15 cellular contexts compared by ENCODE assay signal in genomic region chr3:149784064-149784704, GRCh38. TPM values are rescaled to one million over a fixed set of nuclear protein-coding genes. Genes with fewer than 3 reads are reported as not detected.
DNase-seq lines count a peak whose midpoint lies in the region; ATAC-seq and TF ChIP-seq lines count a peak whose summit lies in the region.
"Had no signal": no experiment of that assay in that cellular context is flagged by ENCODE, and none has a peak within 500 bp of the region (broad histone marks: within the 10 kb centered on the region; RNA-seq: fewer than 3 reads in every experiment).

No MANE protein-coding gene starts in this region.

- H3K79me2 ChIP-seq in GM23338 (replicated peaks; ENCODE audit: insufficient read depth), result no peaks in the 10 kb centered on the region

- H3K36me3 Mint-ChIP-seq in GM23338 (ENCODE audit: low read depth) (no peaks in the 10 kb centered on the region), WTC11 (no peaks in the 10 kb centered on the region)
- no peaks in the 10 kb centered on the region for H3K36me3 Mint-ChIP-seq in T-helper 2 cell treated with Interferon-gamma antibody and Interleukin-4, amounts not matched to agents 5 μg/mL and 100 μg/mL, for 36 hours (ENCODE audit: low read depth)

- POLR2A ChIA-PET in WTC11 (lab: Charles Lee), result no interaction called here

- H3K9me3 Mint-ChIP-seq in GM23338 (no peaks in the 10 kb centered on the region), WTC11 (no peaks in the 10 kb centered on the region)
- H3K9me3 Mint-ChIP-seq in T-helper 2 cell treated with Interferon-gamma antibody and Interleukin-4, amounts not matched to agents 5 μg/mL and 100 μg/mL, for 36 hours, result no peaks in the 10 kb centered on the region
- H3K9me3 Mint-ChIP-seq: activated T-cell treated with anti-CD3 and anti-CD28 coated beads, Interleukin-2, amount 50 U/mL, for 4 hours had no signal

- H3K4me2 ChIP-seq in GM23338, result no peak overlapping the region

- H3K4me3 ChIP-seq in GM23338, result no peak overlapping the region
- H3K4me3 ChIP-seq in tibial artery, result no peak overlapping the region
- H3K4me3 ChIP-seq: cardiac muscle cell, K562 had no signal

- H3K4me1 Mint-ChIP-seq in GM23338, result peaks cover 3% of the 10 kb centered on the region; the same call in 1 of the 3 replicates
- H3K4me1 Mint-ChIP-seq in WTC11, result peaks cover 4% of the 10 kb centered on the region; the same call in 1 of the 2 replicates
- peaks cover 3% of the 10 kb centered on the region for H3K4me1 Mint-ChIP-seq in T-helper 2 cell treated with Interferon-gamma antibody and Interleukin-4, amounts not matched to agents 5 μg/mL and 100 μg/mL, for 36 hours (ENCODE audit: low read depth)

- H3K27ac ChIP-seq in GM23338 (ENCODE audit: low read depth), result no peak overlapping the region
- H3K27ac ChIP-seq in tibial artery, result peak overlapping the region; percentile 14 to 56
- H3K27ac ChIP-seq: cardiac muscle cell, WERI-Rb-1 had no signal

- intact Hi-C loops in tibial artery (cut with DNase I; ENCODE audit: low total_unique reads), result no loop called here
- intact Hi-C loops in Right ventricle myocardium superior (cut with DNase I), result no loop called here

- H3K36me3 ChIP-seq in GM23338 (ENCODE audit: insufficient read depth) (no peaks in the 10 kb centered on the region), tibial artery (no peaks in the 10 kb centered on the region)
- H3K36me3 ChIP-seq: cardiac muscle cell, WERI-Rb-1 had no signal

- no peak; the same call in 1 of the 3 replicates for ATAC-seq in GM23338
- ATAC-seq in WTC11, result peak; percentile 73
- no peak for ATAC-seq in Right ventricle myocardium superior (ENCODE audit: poor library complexity)
- ATAC-seq: activated T-cell treated with anti-CD3 and anti-CD28 coated beads, Interleukin-2, amount 50 U/mL, for 4 hours; K562 had no signal

- no peak overlapping the region for H3K4me3 Mint-ChIP-seq in GM23338
- no peak overlapping the region for H3K4me3 Mint-ChIP-seq in WTC11
- no peak overlapping the region for H3K4me3 Mint-ChIP-seq in T-helper 2 cell treated with Interferon-gamma antibody and Interleukin-4, amounts not matched to agents 5 μg/mL and 100 μg/mL, for 36 hours
- H3K4me3 Mint-ChIP-seq: activated T-cell treated with anti-CD3 and anti-CD28 coated beads, Interleukin-2, amount 50 U/mL, for 4 hours had no signal

- peak overlapping the region; percentile 7; the same call in 1 of the 2 replicates for H2AFZ ChIP-seq in GM23338

- H3K9me3 ChIP-seq in tibial artery, result no peaks in the 10 kb centered on the region

- H3K4me1 ChIP-seq in GM23338 (ENCODE audit: insufficient read depth) (no peaks in the 10 kb centered on the region), tibial artery (peaks cover 0 to 14% (median 8%) of the 10 kb centered on the region in 4 donors)

- H3F3A ChIP-seq in GM23338 (replicated peaks; ENCODE audit: low read depth), result no peaks in the 10 kb centered on the region

- H3K27me3 ChIP-seq in GM23338 (ENCODE audit: insufficient read depth) (no peaks in the 10 kb centered on the region), tibial artery (no peaks in the 10 kb centered on the region)
- H3K27me3 ChIP-seq: cardiac muscle cell had no signal

- CTCF ChIA-PET in WTC11 (lab: Charles Lee), result interaction anchor here (1.3 kb wide), 1 partner anchor 13 kb away, joined by 3 read pairs; no protein-coding TSS in a partner anchor

- TF ChIP-seq CTCF in GM23338 (conservative IDR thresholded peaks at IDR 0.05; ENCODE audit: low read depth in 2 of 2) (no peak), WTC11 (IDR thresholded peaks at IDR 0.05) (no peak), tibial artery (IDR thresholded peaks at IDR 0.05) (no peak)

- no peak overlapping the region for H3K27ac Mint-ChIP-seq in GM23338
- no peak overlapping the region for H3K27ac Mint-ChIP-seq in WTC11
- H3K27ac Mint-ChIP-seq in T-helper 2 cell treated with Interferon-gamma antibody and Interleukin-4, amounts not matched to agents 5 μg/mL and 100 μg/mL, for 36 hours, result no peak overlapping the region

- no peak for DNase-seq in GM23338 (ENCODE audit: low spot score)
- no peak for DNase-seq in WTC11 (ENCODE audit: low spot score)
- DNase-seq in iPS-NIHi7 (ENCODE audit: extremely low spot score), result peak; percentile 16
- no peak for DNase-seq in tibial artery
- no peak for DNase-seq in AML-193 (lab: John Stamatoyannopoulos, UW)
- no peak for DNase-seq in Right ventricle myocardium superior
- DNase-seq in cerebellum (ENCODE audit: low spot score), result no peak
- DNase-seq in T-helper 2 cell treated with Interferon-gamma antibody and Interleukin-4, amounts not matched to agents 5 μg/mL and 100 μg/mL, for 36 hours (ENCODE audit: low spot score), result no peak
- DNase-seq: activated T-cell treated with anti-CD3 and anti-CD28 coated beads, Interleukin-2, amount 50 U/mL, for 4 hours; NCI-H2171; WERI-Rb-1 had no signal

- H3K9me2 ChIP-seq in GM23338 (ENCODE audit: insufficient read depth), result no peaks in the 10 kb centered on the region

- no peaks in the 10 kb centered on the region for H4K20me1 ChIP-seq in GM23338 (replicated peaks; ENCODE audit: insufficient read depth)

- H3K27me3 Mint-ChIP-seq in GM23338 (ENCODE audit: insufficient read depth, low read depth, poor library complexity) (no peaks in the 10 kb centered on the region), WTC11 (ENCODE audit: low read depth) (no peaks in the 10 kb centered on the region; the same call in none of the 2 replicates)
- peaks cover 22% of the 10 kb centered on the region for H3K27me3 Mint-ChIP-seq in T-helper 2 cell treated with Interferon-gamma antibody and Interleukin-4, amounts not matched to agents 5 μg/mL and 100 μg/mL, for 36 hours (ENCODE audit: low read depth)

TF ChIP-seq in GM23338, 12 proteins besides CTCF, POLR2A, EP300 and RAD21 (continues in another document):
- TF ChIP-seq NANOG (IDR thresholded peaks at IDR 0.05; ENCODE audit: borderline replicate concordance) (no peak), EZH2 (IDR thresholded peaks at IDR 0.05; ENCODE audit: low read depth, unreplicated experiment) (no peak), CREB1 (CRISPR knock-in tag; IDR thresholded peaks at IDR 0.05; ENCODE audit: low read depth) (no peak), ZNF331 (CRISPR knock-in tag; IDR thresholded peaks at IDR 0.05; ENCODE audit: low read depth) (no peak), ETS1 (IDR thresholded peaks at IDR 0.05) (no peak), JUNB (IDR thresholded peaks at IDR 0.05; ENCODE audit: unreplicated experiment) (no peak)

TF ChIP-seq in WTC11, 78 proteins besides CTCF, POLR2A, EP300 and RAD21 (continues in another document):
- TF ChIP-seq AR (CRISPR knock-in tag; IDR thresholded peaks at IDR 0.05), result no peak
- 0 out of 2 replicates have a peak, but pooled peaks have one; percentile 8 for TF ChIP-seq NFYB (CRISPR knock-in tag; conservative IDR thresholded peaks at IDR 0.05; ENCODE audit: low read depth)
- peak; percentile 56; the same call in 1 of the 2 replicates for TF ChIP-seq USF2 (CRISPR knock-in tag; IDR thresholded peaks at IDR 0.05)

RNA-seq across cellular contexts. Expression of gene ANKUB1, which starts 8.2 kb away (rescaled TPM):
- not detected in 2 replicates for total RNA-seq in GM23338 (2014; rRNA removed; shearing (Covaris generic))
- polyA plus RNA-seq in GM23338 (2016; fragmentation: Nextera tagmentation; extraction: Ambion mirVana), result not detected in 2 replicates
- total RNA-seq in WTC11 (2021) (not detected in 3 replicates), Right ventricle myocardium superior (not detected), cerebellum (0.36 TPM)
- total RNA-seq: activated T-cell treated with anti-CD3 and anti-CD28 coated beads, Interleukin-2, amount 50 U/mL, for 4 hours; cardiac muscle cell; K562; liver; ureter had no signal
- polyA plus RNA-seq: cardiac muscle cell, K562 had no signal

RNA-seq across cellular contexts. Expression of gene RNF13, which starts 28.8 kb away (rescaled TPM):
- total RNA-seq in GM23338 (2014; rRNA removed; shearing (Covaris generic)), result 43.1 and 46.3 TPM in 2 replicates
- 69.8 and 101 TPM in 2 replicates for polyA plus RNA-seq in GM23338 (2016; fragmentation: Nextera tagmentation; extraction: Ambion mirVana)
- total RNA-seq in WTC11 (2021), result 28.9 to 29.8 TPM (median 29.4 TPM) in 3 replicates
- total RNA-seq in Right ventricle myocardium superior, result 45.0 TPM
- total RNA-seq in cerebellum, result 85.2 TPM

RNA-seq across cellular contexts. Expression of gene COMMD2, which starts 31.9 kb away (rescaled TPM):
- 55.5 and 55.8 TPM in 2 replicates for total RNA-seq in GM23338 (2014; rRNA removed; shearing (Covaris generic))
- 54.9 and 61.1 TPM in 2 replicates for polyA plus RNA-seq in GM23338 (2016; fragmentation: Nextera tagmentation; extraction: Ambion mirVana)
- 51.3 to 52.9 TPM (median 52.1 TPM) in 3 replicates for total RNA-seq in WTC11 (2021)
- total RNA-seq in Right ventricle myocardium superior, result 17.4 TPM
- total RNA-seq in cerebellum, result 56.2 TPM
